ENCODE assay signal across 1 cellular context in genomic region chr2:232624554-232624842, GRCh38.
TF ChIP-seq lines count a peak whose summit lies in the region.

No MANE protein-coding gene starts in this region.

TF ChIP-seq in HepG2, 621 proteins besides CTCF, POLR2A, EP300 and RAD21:
- no peak for TF ChIP-seq ZNF546 (CRISPR knock-in tag; conservative IDR thresholded peaks at IDR 0.05)
- no peak for TF ChIP-seq JUN (CRISPR knock-in tag; IDR thresholded peaks at IDR 0.05)
- TF ChIP-seq ZNF205 (CRISPR knock-in tag; IDR thresholded peaks at IDR 0.05): no peak
- no peak for TF ChIP-seq KDM1A (CRISPR knock-in tag; IDR thresholded peaks at IDR 0.05)
- no peak for TF ChIP-seq DPF2 (CRISPR knock-in tag; IDR thresholded peaks at IDR 0.05; ENCODE audit: borderline replicate concordance, low read depth)
